15 cellular contexts compared by ENCODE assay signal in genomic region chr1:167499106-167499505, GRCh38. TPM values are rescaled to one million over a fixed set of nuclear protein-coding genes. Genes with fewer than 3 reads are reported as not detected.
DNase-seq lines count a peak whose midpoint lies in the region; ATAC-seq, FAIRE-seq and TF ChIP-seq lines count a peak whose summit lies in the region.
"Had no signal": no experiment of that assay in that cellular context is flagged by ENCODE, and none has a peak within 500 bp of the region (broad histone marks: within the 10 kb centered on the region; RNA-seq: fewer than 3 reads in every experiment).

No MANE protein-coding gene starts in this region.

- FAIRE-seq in kidney (lab: Jason Lieb, UNC) = no peak

- no peak overlapping the region for H3K9ac ChIP-seq in BLaER1 treated with 17β-estradiol and CSF1 and Interleukin-3, amounts not matched to agents 10 nM and 100 nM
- H3K9ac ChIP-seq in KMS-11 (no peak overlapping the region; the same call in 1 of the 2 replicates), kidney (ENCODE audit: low read length in 2 of 2) (no peak overlapping the region)

- no peak overlapping the region for H3K27ac ChIP-seq in BLaER1 treated with 17β-estradiol and CSF1 and Interleukin-3, amounts not matched to agents 10 nM and 100 nM
- H3K27ac ChIP-seq in KMS-11 (peak overlapping the region; percentile 60), Peyer's patch (no peak overlapping the region), kidney (ENCODE audit: low read depth in 2 of 2, low read length in 2 of 2) (no peak overlapping the region)
- H3K27ac ChIP-seq: foreskin keratinocyte, HL-60 had no signal

- no peaks in the 10 kb centered on the region for H3K27me3 Mint-ChIP-seq in activated T-helper 2 cell treated with anti-CD3 and anti-CD28 coated beads, Interferon-gamma antibody, Interleukin-2, Interleukin-4, amounts not matched to agents 10 μg/mL and 5 μg/mL and 100 μg/mL, durations not matched to agents 14 hours and 24 hours and 36 hours (ENCODE audit: low read depth)

- H3K36me3 Mint-ChIP-seq in activated T-helper 2 cell treated with anti-CD3 and anti-CD28 coated beads, Interferon-gamma antibody, Interleukin-2, Interleukin-4, amounts not matched to agents 10 μg/mL and 5 μg/mL and 100 μg/mL, durations not matched to agents 14 hours and 24 hours and 36 hours (ENCODE audit: low read depth) = peaks cover 86% of the 10 kb centered on the region

- peaks cover 0 to 5% (median 0%) of the 10 kb centered on the region in 11 experiments; a peak in 1 of 22 replicates for H3K9me3 ChIP-seq in BLaER1 treated with 17β-estradiol and CSF1 and Interleukin-3, amounts not matched to agents 10 nM and 100 nM (replicated peaks in 1 of 11)
- H3K9me3 ChIP-seq in Peyer's patch (no peaks in the 10 kb centered on the region), kidney (ENCODE audit: control insufficient read depth in 1 of 2, low read length in 2 of 2) (no peaks in the 10 kb centered on the region)
- H3K9me3 ChIP-seq: BE2C had no signal

- H3K4me1 ChIP-seq in BLaER1 treated with 17β-estradiol and CSF1 and Interleukin-3, amounts not matched to agents 10 nM and 100 nM = peaks cover 11 to 22% (median 19%) of the 10 kb centered on the region in 10 experiments; a peak in 19 of 20 replicates
- peaks cover 66% of the 10 kb centered on the region for H3K4me1 ChIP-seq in KMS-11 (ENCODE audit: low read depth, poor library complexity, severe bottlenecking)
- peaks cover 0 to 6% (median 0%) of the 10 kb centered on the region in 4 donors for H3K4me1 ChIP-seq in Peyer's patch
- no peaks in the 10 kb centered on the region for H3K4me1 ChIP-seq in kidney (ENCODE audit: control insufficient read depth in 1 of 2, insufficient read depth in 1 of 2, low read depth in 1 of 2, low read length in 2 of 2)
- H3K4me1 ChIP-seq: BE2C, foreskin keratinocyte had no signal

- no peaks in the 10 kb centered on the region for H4K20me1 ChIP-seq in BLaER1 treated with 17β-estradiol and CSF1 and Interleukin-3, amounts not matched to agents 10 nM and 100 nM
- no peaks in the 10 kb centered on the region for H4K20me1 ChIP-seq in KMS-11 (ENCODE audit: insufficient read depth)

- no peaks in the 10 kb centered on the region for H3K9me3 Mint-ChIP-seq in activated T-helper 2 cell treated with anti-CD3 and anti-CD28 coated beads, Interferon-gamma antibody, Interleukin-2, Interleukin-4, amounts not matched to agents 10 μg/mL and 5 μg/mL and 100 μg/mL, durations not matched to agents 14 hours and 24 hours and 36 hours
- H3K9me3 Mint-ChIP-seq: nephron progenitor cell had no signal

- TF ChIP-seq CTCF in KMS-11 (conservative IDR thresholded peaks at IDR 0.05; ENCODE audit: low read depth, low read length) (no peak), Peyer's patch (IDR thresholded peaks at IDR 0.05) (no peak), kidney (IDR thresholded peaks at IDR 0.05; ENCODE audit: borderline replicate concordance, extremely low read depth, insufficient read depth) (no peak)

- peak; percentile 10 for ATAC-seq in GM18867 (IDR thresholded peaks at IDR 0.05; ENCODE audit: unreplicated experiment)
- no peak for ATAC-seq in HG03565 (IDR thresholded peaks at IDR 0.05; ENCODE audit: unreplicated experiment)
- ATAC-seq in GM19463 (IDR thresholded peaks at IDR 0.05; ENCODE audit: unreplicated experiment) = no peak
- ATAC-seq: foreskin keratinocyte, HCT116 had no signal

- intact Hi-C loops in activated T-helper 2 cell treated with anti-CD3 and anti-CD28 coated beads, Interferon-gamma antibody, Interleukin-2, Interleukin-4, amounts not matched to agents 10 μg/mL and 5 μg/mL and 100 μg/mL, durations not matched to agents 14 hours and 24 hours and 36 hours (cut with micrococcal nuclease) = loop anchor here (1.0 to 2.0 kb wide), 5 partner anchors 16 to 52 kb away; no protein-coding TSS in a partner anchor
- intact Hi-C loops in kidney (cut with DNase I) = no loop called here

- H3K4me2 ChIP-seq in BLaER1 treated with 17β-estradiol and CSF1 and Interleukin-3, amounts not matched to agents 10 nM and 100 nM = peak overlapping the region; percentile 1 to 70 (median 39); a peak in 17 of 22 replicates
- H3K4me2 ChIP-seq in KMS-11 = peak overlapping the region; percentile 72

- H3K27me3 ChIP-seq in BLaER1 treated with 17β-estradiol and CSF1 and Interleukin-3, amounts not matched to agents 10 nM and 100 nM = no peaks in the 10 kb centered on the region
- H3K27me3 ChIP-seq in KMS-11 (ENCODE audit: insufficient read depth, low read depth) (no peaks in the 10 kb centered on the region), Peyer's patch (no peaks in the 10 kb centered on the region)
- H3K27me3 ChIP-seq: BE2C had no signal

- no peak for TF ChIP-seq POLR2A in Peyer's patch (IDR thresholded peaks at IDR 0.05)

- H3K4me3 Mint-ChIP-seq in activated T-helper 2 cell treated with anti-CD3 and anti-CD28 coated beads, Interferon-gamma antibody, Interleukin-2, Interleukin-4, amounts not matched to agents 10 μg/mL and 5 μg/mL and 100 μg/mL, durations not matched to agents 14 hours and 24 hours and 36 hours (ENCODE audit: low read depth) = peak overlapping the region; percentile 6
- H3K4me3 Mint-ChIP-seq: nephron progenitor cell had no signal

- no peak overlapping the region for H3K4me3 ChIP-seq in BLaER1 treated with 17β-estradiol and CSF1 and Interleukin-3, amounts not matched to agents 10 nM and 100 nM
- H3K4me3 ChIP-seq in KMS-11 (IDR thresholded peaks at IDR 0.05; ENCODE audit: insufficient read depth, low read depth, low read length) (peak overlapping the region; percentile 39), Peyer's patch (no peak overlapping the region), kidney (ENCODE audit: low read length in 2 of 2) (no peak overlapping the region)

- peak overlapping the region; percentile 96 for H3K27ac Mint-ChIP-seq in activated T-helper 2 cell treated with anti-CD3 and anti-CD28 coated beads, Interferon-gamma antibody, Interleukin-2, Interleukin-4, amounts not matched to agents 10 μg/mL and 5 μg/mL and 100 μg/mL, durations not matched to agents 14 hours and 24 hours and 36 hours
- H3K27ac Mint-ChIP-seq: nephron progenitor cell had no signal

- peak overlapping the region; percentile 85; the same call in 1 of the 2 replicates for H2AFZ ChIP-seq in KMS-11 (ENCODE audit: low read depth)

- peaks cover 92% of the 10 kb centered on the region for H3K4me1 Mint-ChIP-seq in activated T-helper 2 cell treated with anti-CD3 and anti-CD28 coated beads, Interferon-gamma antibody, Interleukin-2, Interleukin-4, amounts not matched to agents 10 μg/mL and 5 μg/mL and 100 μg/mL, durations not matched to agents 14 hours and 24 hours and 36 hours (ENCODE audit: low read depth)

- H3K79me2 ChIP-seq in KMS-11 (ENCODE audit: insufficient read depth, low read depth) = no peaks in the 10 kb centered on the region

- H3K36me3 ChIP-seq in BLaER1 treated with 17β-estradiol and CSF1 and Interleukin-3, amounts not matched to agents 10 nM and 100 nM = no peaks in the 10 kb centered on the region
- H3K36me3 ChIP-seq in KMS-11 (ENCODE audit: insufficient read depth) = no peaks in the 10 kb centered on the region
- no peaks in the 10 kb centered on the region for H3K36me3 ChIP-seq in Peyer's patch
- no peaks in the 10 kb centered on the region for H3K36me3 ChIP-seq in kidney (ENCODE audit: control insufficient read depth in 1 of 2, insufficient read depth in 2 of 2, low read length in 2 of 2)
- H3K36me3 ChIP-seq: BE2C had no signal

- DNase-seq in activated T-helper 2 cell treated with anti-CD3 and anti-CD28 coated beads, Interferon-gamma antibody, Interleukin-2, Interleukin-4, amounts not matched to agents 10 μg/mL and 5 μg/mL and 100 μg/mL, durations not matched to agents 14 hours and 24 hours and 36 hours (ENCODE audit: low spot score) = no peak
- DNase-seq in Peyer's patch = no peak
- no peak for DNase-seq in kidney
- DNase-seq: aorta, BE2C, foreskin keratinocyte, kidney glomerular epithelial cell, nephron progenitor cell had no signal

RNA-seq across cellular contexts. Expression of gene CD247, which starts 19.2 kb away (rescaled TPM):
- 193 and 196 TPM in 2 replicates for total RNA-seq in activated T-helper 2 cell treated with anti-CD3 and anti-CD28 coated beads, Interferon-gamma antibody, Interleukin-2, Interleukin-4, amounts not matched to agents 10 μg/mL and 5 μg/mL and 100 μg/mL, durations not matched to agents 14 hours and 24 hours and 36 hours
- total RNA-seq in Peyer's patch (1 to 10 TPM in 3 of 4 donors, not detected in 1; 1.9 to 7.4 (median 3.9) TPM), kidney (7.7 TPM)
- polyA plus RNA-seq in kidney (ENCODE audit: insufficient read depth, low read depth, low replicate concordance) = 1.8 TPM
- polyA plus RNA-seq: foreskin keratinocyte had no signal

RNA-seq across cellular contexts. Expression of gene CREG1, which starts 54.5 kb away (rescaled TPM):
- total RNA-seq in activated T-helper 2 cell treated with anti-CD3 and anti-CD28 coated beads, Interferon-gamma antibody, Interleukin-2, Interleukin-4, amounts not matched to agents 10 μg/mL and 5 μg/mL and 100 μg/mL, durations not matched to agents 14 hours and 24 hours and 36 hours = 13.8 and 15.6 TPM in 2 replicates
- total RNA-seq in Peyer's patch = 10 to 100 TPM; 50.3 to 80.3 (median 67.6) TPM
- total RNA-seq in kidney = 91.2 TPM
- polyA plus RNA-seq in kidney (ENCODE audit: insufficient read depth, low read depth, low replicate concordance) = 115 TPM

Comparison
In these comparisons a context has a peak if more than half of its experiments do, and no peak if none do; other contexts are left out.
1. RNA of gene CD247, which starts 19.2 kb away (total RNA-seq): 193 to 196 TPM in activated T-helper 2 cell treated with anti-CD3 and anti-CD28 coated beads, Interferon-gamma antibody, Interleukin-2, Interleukin-4, amounts not matched to agents 10 μg/mL and 5 μg/mL and 100 μg/mL, durations not matched to agents 14 hours and 24 hours and 36 hours; 7.7 TPM in kidney (single experiment) and 1.9 to 7.4 TPM in Peyer's patch; every median in the first group is over 10 times any median in the second.